Comparison of ENCODE assay signal across 2 cellular contexts in the genomic region with DNA sequence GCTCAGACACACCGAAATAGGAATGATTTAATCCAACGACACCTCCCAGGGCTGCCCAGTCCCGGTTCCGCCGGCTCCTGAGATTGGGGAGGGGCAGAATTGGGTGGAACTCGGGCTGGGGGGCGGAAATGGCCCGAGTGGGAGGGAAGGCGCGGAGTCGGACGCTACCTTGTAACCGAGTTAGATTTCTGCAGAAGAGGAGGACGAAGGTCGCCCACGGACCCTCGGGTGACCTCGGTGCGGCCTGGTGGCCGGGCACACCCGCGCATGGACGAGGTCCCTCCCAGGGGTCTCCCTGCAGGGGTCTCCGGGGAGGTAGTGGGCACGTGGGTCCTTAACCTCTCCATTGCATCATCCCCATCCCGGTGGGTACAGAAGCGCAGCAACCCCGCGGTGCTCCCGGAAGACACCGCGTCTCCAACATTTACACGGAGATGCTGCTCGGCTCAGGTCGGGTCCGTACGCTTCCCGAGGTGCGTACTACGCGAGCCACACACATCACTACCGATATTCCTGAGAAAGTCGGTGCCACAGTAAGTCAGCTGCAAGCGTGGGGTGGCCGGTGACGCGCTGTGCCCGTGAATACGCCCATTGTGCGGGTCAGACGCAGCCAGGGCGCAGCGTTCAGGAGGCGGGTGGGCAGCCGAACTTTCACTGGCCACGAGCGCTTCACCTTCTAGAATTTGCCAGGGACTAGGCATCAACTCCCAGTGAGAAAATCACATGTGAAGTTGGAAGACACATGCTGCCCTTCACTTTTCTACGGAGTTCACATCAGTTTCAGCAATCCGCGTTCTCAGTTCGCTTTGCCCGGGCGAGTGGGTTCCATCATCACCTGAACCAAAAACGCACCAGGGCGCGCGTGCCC.
A peak's percentile ranks its signal among the peaks of the same experiment; 100 is the strongest.
TF ChIP-seq lines count a peak whose summit lies in the region.

No MANE protein-coding gene starts in this region.

TF ChIP-seq in WTC11, 78 proteins besides CTCF, POLR2A, EP300 and RAD21 (continues in another document):
- TF ChIP-seq, protein P1, sequence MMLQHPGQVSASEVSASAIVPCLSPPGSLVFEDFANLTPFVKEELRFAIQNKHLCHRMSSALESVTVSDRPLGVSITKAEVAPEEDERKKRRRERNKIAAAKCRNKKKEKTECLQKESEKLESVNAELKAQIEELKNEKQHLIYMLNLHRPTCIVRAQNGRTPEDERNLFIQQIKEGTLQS (CRISPR knock-in tag; conservative IDR thresholded peaks at IDR 0.05), result 0 out of 2 replicates have a peak, but pooled peaks have one; percentile 55
- TF ChIP-seq NFE2L1 (CRISPR knock-in tag; IDR thresholded peaks at IDR 0.05) (no peak), KAT7 (CRISPR knock-in tag; IDR thresholded peaks at IDR 0.05; ENCODE audit: borderline replicate concordance) (0 out of 2 replicates have a peak, but pooled peaks have one; percentile 38), ESRRA (CRISPR knock-in tag; IDR thresholded peaks at IDR 0.05; ENCODE audit: borderline replicate concordance) (peak; percentile 82), JAZF1 (CRISPR knock-in tag; IDR thresholded peaks at IDR 0.05) (no peak), ZNF423 (CRISPR knock-in tag; IDR thresholded peaks at IDR 0.05) (0 out of 2 replicates have a peak, but pooled peaks have one; percentile 32), ATF1 (CRISPR knock-in tag; IDR thresholded peaks at IDR 0.05) (no peak), HMGA2 (CRISPR knock-in tag; IDR thresholded peaks at IDR 0.05) (no peak), NFATC4 (CRISPR knock-in tag; IDR thresholded peaks at IDR 0.05) (no peak), TCF7 (CRISPR knock-in tag; IDR thresholded peaks at IDR 0.05; ENCODE audit: low read depth) (no peak), ZNF512 (CRISPR knock-in tag; IDR thresholded peaks at IDR 0.05; ENCODE audit: borderline replicate concordance) (0 out of 2 replicates have a peak, but pooled peaks have one; percentile 57), SMAD4 (CRISPR knock-in tag; IDR thresholded peaks at IDR 0.05) (peak; percentile 29; the same call in 1 of the 2 replicates), RELA (CRISPR knock-in tag; IDR thresholded peaks at IDR 0.05; ENCODE audit: borderline replicate concordance) (0 out of 2 replicates have a peak, but pooled peaks have one; percentile 53), EMX1 (CRISPR knock-in tag; IDR thresholded peaks at IDR 0.05) (no peak)
- TF ChIP-seq, protein P2, sequence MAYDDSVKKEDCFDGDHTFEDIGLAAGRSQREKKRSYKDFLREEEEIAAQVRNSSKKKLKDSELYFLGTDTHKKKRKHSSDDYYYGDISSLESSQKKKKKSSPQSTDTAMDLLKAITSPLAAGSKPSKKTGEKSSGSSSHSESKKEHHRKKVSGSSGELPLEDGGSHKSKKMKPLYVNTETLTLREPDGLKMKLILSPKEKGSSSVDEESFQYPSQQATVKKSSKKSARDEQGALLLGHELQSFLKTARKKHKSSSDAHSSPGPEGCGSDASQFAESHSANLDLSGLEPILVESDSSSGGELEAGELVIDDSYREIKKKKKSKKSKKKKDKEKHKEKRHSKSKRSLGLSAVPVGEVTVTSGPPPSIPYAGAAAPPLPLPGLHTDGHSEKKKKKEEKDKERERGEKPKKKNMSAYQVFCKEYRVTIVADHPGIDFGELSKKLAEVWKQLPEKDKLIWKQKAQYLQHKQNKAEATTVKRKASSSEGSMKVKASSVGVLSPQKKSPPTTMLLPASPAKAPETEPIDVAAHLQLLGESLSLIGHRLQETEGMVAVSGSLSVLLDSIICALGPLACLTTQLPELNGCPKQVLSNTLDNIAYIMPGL (CRISPR knock-in tag; IDR thresholded peaks at IDR 0.05), result 0 out of 2 replicates have a peak, but pooled peaks have one; percentile 36
- TF ChIP-seq, protein P3, sequence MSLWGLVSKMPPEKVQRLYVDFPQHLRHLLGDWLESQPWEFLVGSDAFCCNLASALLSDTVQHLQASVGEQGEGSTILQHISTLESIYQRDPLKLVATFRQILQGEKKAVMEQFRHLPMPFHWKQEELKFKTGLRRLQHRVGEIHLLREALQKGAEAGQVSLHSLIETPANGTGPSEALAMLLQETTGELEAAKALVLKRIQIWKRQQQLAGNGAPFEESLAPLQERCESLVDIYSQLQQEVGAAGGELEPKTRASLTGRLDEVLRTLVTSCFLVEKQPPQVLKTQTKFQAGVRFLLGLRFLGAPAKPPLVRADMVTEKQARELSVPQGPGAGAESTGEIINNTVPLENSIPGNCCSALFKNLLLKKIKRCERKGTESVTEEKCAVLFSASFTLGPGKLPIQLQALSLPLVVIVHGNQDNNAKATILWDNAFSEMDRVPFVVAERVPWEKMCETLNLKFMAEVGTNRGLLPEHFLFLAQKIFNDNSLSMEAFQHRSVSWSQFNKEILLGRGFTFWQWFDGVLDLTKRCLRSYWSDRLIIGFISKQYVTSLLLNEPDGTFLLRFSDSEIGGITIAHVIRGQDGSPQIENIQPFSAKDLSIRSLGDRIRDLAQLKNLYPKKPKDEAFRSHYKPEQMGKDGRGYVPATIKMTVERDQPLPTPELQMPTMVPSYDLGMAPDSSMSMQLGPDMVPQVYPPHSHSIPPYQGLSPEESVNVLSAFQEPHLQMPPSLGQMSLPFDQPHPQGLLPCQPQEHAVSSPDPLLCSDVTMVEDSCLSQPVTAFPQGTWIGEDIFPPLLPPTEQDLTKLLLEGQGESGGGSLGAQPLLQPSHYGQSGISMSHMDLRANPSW (CRISPR knock-in tag; conservative IDR thresholded peaks at IDR 0.05; ENCODE audit: low read depth), result no peak
- TF ChIP-seq, protein P4, sequence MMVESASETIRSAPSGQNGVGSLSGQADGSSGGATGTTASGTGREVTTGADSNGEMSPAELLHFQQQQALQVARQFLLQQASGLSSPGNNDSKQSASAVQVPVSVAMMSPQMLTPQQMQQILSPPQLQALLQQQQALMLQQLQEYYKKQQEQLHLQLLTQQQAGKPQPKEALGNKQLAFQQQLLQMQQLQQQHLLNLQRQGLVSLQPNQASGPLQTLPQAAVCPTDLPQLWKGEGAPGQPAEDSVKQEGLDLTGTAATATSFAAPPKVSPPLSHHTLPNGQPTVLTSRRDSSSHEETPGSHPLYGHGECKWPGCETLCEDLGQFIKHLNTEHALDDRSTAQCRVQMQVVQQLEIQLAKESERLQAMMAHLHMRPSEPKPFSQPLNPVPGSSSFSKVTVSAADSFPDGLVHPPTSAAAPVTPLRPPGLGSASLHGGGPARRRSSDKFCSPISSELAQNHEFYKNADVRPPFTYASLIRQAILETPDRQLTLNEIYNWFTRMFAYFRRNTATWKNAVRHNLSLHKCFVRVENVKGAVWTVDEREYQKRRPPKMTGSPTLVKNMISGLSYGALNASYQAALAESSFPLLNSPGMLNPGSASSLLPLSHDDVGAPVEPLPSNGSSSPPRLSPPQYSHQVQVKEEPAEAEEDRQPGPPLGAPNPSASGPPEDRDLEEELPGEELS (CRISPR knock-in tag; IDR thresholded peaks at IDR 0.05), result peak; percentile 70

TF ChIP-seq in H1, 55 proteins besides CTCF, POLR2A, EP300 and RAD21 (continued from another document):
- TF ChIP-seq NANOG (IDR thresholded peaks at IDR 0.05; ENCODE audit: insufficient read depth, low read depth, low read length, poor library complexity, severe bottlenecking), result no peak
- no peak for TF ChIP-seq TAF1 (IDR thresholded peaks at IDR 0.05; ENCODE audit: low read depth, low read length)
- no peak for TF ChIP-seq HDAC6 (IDR thresholded peaks at IDR 0.05; ENCODE audit: low read depth, low read length)
- no peak for TF ChIP-seq GTF2F1 (IDR thresholded peaks at IDR 0.05; ENCODE audit: borderline replicate concordance, low read depth, low read length)
- TF ChIP-seq CEBPB (IDR thresholded peaks at IDR 0.05; ENCODE audit: low read depth, low read length), result peak; percentile 91
- no peak for TF ChIP-seq EZH2 (IDR thresholded peaks at IDR 0.05; ENCODE audit: low read depth, low read length, severe bottlenecking)
- peak; percentile 80 for TF ChIP-seq SAP30 (IDR thresholded peaks at IDR 0.05; ENCODE audit: insufficient read depth, insufficient replicate concordance, low read length)
- no peak for TF ChIP-seq SRF (IDR thresholded peaks at IDR 0.05; ENCODE audit: low read depth, low read length)
- TF ChIP-seq, protein P5, sequence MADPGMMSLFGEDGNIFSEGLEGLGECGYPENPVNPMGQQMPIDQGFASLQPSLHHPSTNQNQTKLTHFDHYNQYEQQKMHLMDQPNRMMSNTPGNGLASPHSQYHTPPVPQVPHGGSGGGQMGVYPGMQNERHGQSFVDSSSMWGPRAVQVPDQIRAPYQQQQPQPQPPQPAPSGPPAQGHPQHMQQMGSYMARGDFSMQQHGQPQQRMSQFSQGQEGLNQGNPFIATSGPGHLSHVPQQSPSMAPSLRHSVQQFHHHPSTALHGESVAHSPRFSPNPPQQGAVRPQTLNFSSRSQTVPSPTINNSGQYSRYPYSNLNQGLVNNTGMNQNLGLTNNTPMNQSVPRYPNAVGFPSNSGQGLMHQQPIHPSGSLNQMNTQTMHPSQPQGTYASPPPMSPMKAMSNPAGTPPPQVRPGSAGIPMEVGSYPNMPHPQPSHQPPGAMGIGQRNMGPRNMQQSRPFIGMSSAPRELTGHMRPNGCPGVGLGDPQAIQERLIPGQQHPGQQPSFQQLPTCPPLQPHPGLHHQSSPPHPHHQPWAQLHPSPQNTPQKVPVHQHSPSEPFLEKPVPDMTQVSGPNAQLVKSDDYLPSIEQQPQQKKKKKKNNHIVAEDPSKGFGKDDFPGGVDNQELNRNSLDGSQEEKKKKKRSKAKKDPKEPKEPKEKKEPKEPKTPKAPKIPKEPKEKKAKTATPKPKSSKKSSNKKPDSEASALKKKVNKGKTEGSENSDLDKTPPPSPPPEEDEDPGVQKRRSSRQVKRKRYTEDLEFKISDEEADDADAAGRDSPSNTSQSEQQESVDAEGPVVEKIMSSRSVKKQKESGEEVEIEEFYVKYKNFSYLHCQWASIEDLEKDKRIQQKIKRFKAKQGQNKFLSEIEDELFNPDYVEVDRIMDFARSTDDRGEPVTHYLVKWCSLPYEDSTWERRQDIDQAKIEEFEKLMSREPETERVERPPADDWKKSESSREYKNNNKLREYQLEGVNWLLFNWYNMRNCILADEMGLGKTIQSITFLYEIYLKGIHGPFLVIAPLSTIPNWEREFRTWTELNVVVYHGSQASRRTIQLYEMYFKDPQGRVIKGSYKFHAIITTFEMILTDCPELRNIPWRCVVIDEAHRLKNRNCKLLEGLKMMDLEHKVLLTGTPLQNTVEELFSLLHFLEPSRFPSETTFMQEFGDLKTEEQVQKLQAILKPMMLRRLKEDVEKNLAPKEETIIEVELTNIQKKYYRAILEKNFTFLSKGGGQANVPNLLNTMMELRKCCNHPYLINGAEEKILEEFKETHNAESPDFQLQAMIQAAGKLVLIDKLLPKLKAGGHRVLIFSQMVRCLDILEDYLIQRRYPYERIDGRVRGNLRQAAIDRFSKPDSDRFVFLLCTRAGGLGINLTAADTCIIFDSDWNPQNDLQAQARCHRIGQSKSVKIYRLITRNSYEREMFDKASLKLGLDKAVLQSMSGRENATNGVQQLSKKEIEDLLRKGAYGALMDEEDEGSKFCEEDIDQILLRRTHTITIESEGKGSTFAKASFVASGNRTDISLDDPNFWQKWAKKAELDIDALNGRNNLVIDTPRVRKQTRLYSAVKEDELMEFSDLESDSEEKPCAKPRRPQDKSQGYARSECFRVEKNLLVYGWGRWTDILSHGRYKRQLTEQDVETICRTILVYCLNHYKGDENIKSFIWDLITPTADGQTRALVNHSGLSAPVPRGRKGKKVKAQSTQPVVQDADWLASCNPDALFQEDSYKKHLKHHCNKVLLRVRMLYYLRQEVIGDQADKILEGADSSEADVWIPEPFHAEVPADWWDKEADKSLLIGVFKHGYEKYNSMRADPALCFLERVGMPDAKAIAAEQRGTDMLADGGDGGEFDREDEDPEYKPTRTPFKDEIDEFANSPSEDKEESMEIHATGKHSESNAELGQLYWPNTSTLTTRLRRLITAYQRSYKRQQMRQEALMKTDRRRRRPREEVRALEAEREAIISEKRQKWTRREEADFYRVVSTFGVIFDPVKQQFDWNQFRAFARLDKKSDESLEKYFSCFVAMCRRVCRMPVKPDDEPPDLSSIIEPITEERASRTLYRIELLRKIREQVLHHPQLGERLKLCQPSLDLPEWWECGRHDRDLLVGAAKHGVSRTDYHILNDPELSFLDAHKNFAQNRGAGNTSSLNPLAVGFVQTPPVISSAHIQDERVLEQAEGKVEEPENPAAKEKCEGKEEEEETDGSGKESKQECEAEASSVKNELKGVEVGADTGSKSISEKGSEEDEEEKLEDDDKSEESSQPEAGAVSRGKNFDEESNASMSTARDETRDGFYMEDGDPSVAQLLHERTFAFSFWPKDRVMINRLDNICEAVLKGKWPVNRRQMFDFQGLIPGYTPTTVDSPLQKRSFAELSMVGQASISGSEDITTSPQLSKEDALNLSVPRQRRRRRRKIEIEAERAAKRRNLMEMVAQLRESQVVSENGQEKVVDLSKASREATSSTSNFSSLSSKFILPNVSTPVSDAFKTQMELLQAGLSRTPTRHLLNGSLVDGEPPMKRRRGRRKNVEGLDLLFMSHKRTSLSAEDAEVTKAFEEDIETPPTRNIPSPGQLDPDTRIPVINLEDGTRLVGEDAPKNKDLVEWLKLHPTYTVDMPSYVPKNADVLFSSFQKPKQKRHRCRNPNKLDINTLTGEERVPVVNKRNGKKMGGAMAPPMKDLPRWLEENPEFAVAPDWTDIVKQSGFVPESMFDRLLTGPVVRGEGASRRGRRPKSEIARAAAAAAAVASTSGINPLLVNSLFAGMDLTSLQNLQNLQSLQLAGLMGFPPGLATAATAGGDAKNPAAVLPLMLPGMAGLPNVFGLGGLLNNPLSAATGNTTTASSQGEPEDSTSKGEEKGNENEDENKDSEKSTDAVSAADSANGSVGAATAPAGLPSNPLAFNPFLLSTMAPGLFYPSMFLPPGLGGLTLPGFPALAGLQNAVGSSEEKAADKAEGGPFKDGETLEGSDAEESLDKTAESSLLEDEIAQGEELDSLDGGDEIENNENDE (IDR thresholded peaks at IDR 0.05; ENCODE audit: insufficient replicate concordance, low read length), result no peak
- peak; percentile 65 for TF ChIP-seq SUZ12 (IDR thresholded peaks at IDR 0.05; ENCODE audit: low read length)
- TF ChIP-seq RNF2 (IDR thresholded peaks at IDR 0.05; ENCODE audit: borderline replicate concordance, low read depth, low read length, missing control alignments, poor library complexity, severe bottlenecking), result no peak
- TF ChIP-seq RFX5 (IDR thresholded peaks at IDR 0.05; ENCODE audit: borderline replicate concordance, low read depth, low read length), result no peak
- peak; percentile 57 for TF ChIP-seq JUND (IDR thresholded peaks at IDR 0.05; ENCODE audit: low read length)
- TF ChIP-seq ASH2L (IDR thresholded peaks at IDR 0.05; ENCODE audit: low read length), result peak; percentile 26
- TF ChIP-seq HDAC2 (IDR thresholded peaks at IDR 0.05; ENCODE audit: borderline replicate concordance in 1 of 2, low read depth in 2 of 2, low read length in 2 of 2), result no peak; a peak in 1 of 4 replicates
- peak; percentile 31; the same call in 1 of the 2 replicates for TF ChIP-seq MAX (IDR thresholded peaks at IDR 0.05)
- TF ChIP-seq RBBP5 (IDR thresholded peaks at IDR 0.05; ENCODE audit: borderline replicate concordance, low read depth, low read length), result no peak
- no peak for TF ChIP-seq CHD1 (IDR thresholded peaks at IDR 0.05; ENCODE audit: low read depth, low read length)
- 0 out of 2 replicates have a peak, but pooled peaks have one; percentile 19 for TF ChIP-seq PHF8 (conservative IDR thresholded peaks at IDR 0.05; ENCODE audit: low read depth, low read length)
- no peak for TF ChIP-seq TAF7 (optimal IDR thresholded peaks at IDR 0.05; ENCODE audit: borderline replicate concordance, low read depth, low read length)
- no peak for TF ChIP-seq RXRA (IDR thresholded peaks at IDR 0.05; ENCODE audit: insufficient read depth, low read depth, low read length)
- TF ChIP-seq JUN (IDR thresholded peaks at IDR 0.05; ENCODE audit: low read depth, low read length), result no peak
